In the genomic region with DNA sequence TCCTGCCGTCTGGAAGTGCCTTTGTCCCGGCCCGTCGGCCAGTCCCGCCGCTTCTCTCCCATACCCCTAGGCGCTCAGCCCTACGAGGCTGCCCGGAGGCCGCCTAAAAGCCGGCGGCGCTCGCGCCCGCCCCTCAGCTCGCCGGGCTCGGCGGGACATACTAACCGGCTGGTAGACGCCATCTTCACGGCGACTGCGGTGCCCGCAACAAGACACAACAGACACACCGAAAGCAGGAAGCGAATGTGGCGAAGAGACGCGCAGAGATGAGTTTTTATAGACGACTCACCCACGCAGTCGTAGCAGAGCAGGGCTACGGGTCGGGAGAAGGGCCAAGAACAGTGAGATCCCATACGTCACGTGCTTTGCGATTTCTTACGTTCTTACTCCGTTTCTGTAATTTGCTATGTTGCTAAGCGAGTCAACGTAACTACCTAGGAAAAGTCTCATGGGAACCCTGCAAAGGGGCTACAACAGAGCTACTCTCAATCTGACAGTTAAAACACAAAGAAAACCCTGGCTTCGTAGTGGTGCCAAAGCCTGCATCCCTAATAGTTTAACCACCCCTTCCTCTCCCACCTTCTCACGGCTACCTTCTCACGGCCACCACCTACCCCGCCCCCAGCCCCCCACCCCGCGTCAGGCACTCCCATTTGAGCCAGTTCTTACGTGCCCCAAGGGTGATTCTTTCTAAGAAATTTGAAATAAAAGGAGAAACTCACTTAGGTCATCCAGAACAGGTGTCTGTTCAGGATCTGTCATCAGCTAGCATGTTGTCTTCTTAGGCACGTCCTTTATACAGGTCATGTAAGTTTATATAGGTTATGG, we compare ENCODE assay signal across 8 cellular contexts. TPM values are rescaled to one million over a fixed set of nuclear protein-coding genes. Genes with fewer than 3 reads are reported as not detected.
A peak's percentile ranks its signal among the peaks of the same experiment; 100 is the strongest.
DNase-seq lines count a peak whose midpoint lies in the region; ATAC-seq, FAIRE-seq and TF ChIP-seq lines count a peak whose summit lies in the region.

A gene with protein sequence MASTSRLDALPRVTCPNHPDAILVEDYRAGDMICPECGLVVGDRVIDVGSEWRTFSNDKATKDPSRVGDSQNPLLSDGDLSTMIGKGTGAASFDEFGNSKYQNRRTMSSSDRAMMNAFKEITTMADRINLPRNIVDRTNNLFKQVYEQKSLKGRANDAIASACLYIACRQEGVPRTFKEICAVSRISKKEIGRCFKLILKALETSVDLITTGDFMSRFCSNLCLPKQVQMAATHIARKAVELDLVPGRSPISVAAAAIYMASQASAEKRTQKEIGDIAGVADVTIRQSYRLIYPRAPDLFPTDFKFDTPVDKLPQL (minus strand): TSS at position 250 of the 828 bp plus-strand sequence. CDS start 68 bp downstream, at position 182.

- peak within 1 kb of the TSS; percentile 93 for H3K9ac ChIP-seq in HepG2 (ENCODE audit: insufficient read depth, low read depth, low read length)

- 2% methylated on average over 30 of the region's 51 CpGs for WGBS in HepG2 (ENCODE audit: low lambda C conversion rate)

- POLR2A ChIA-PET in HepG2 (lab: Yijun Ruan, JAX): interaction anchor here (0.8 to 3.0 kb wide), 14 partner anchors 11 to 715 kb away, joined by 3 to 13 read pairs (median 4); partner anchors contain the start of gene PKN2

- peaks cover 17% of the 10 kb centered on the region; the same call in 1 of the 2 replicates for H4K20me1 ChIP-seq in HepG2 (ENCODE audit: insufficient read depth, low read length)

- BruUV-seq in HepG2 (replicated peaks; lab: Mats Ljungman, UMichigan): no TSS peak

- in situ Hi-C loops in HepG2 (cut with HindIII; ENCODE audit: extremely low pct_ligation_motif_present, low pct_unique_long_range_greater_than_20kb): no loop called here

- peak within 1 kb of the TSS; percentile 84 to 96 (median 87) for H3K4me3 ChIP-seq in HepG2 (replicated peaks in 1 of 3; ENCODE audit: insufficient read depth in 1 of 3, low read depth in 2 of 3, low read length in 3 of 3)

- peak; percentile 84 for FAIRE-seq in HepG2 (lab: Jason Lieb, UNC)

- no peaks in the 10 kb centered on the region for H3K9me3 ChIP-seq in HepG2 (ENCODE audit: low read length)

- peaks cover 31% of the 10 kb centered on the region for H3K4me1 ChIP-seq in HepG2 (ENCODE audit: insufficient read depth, low read length)

- peak; percentile 89 for ATAC-seq in GM19372 (IDR thresholded peaks at IDR 0.05; ENCODE audit: low read depth, unreplicated experiment)
- peak; percentile 81 for ATAC-seq in HG03558 (IDR thresholded peaks at IDR 0.05; ENCODE audit: extremely low read depth, unreplicated experiment)
- peak; percentile 73 for ATAC-seq in HepG2

- peak within 1 kb of the TSS; percentile 98 for H2AFZ ChIP-seq in HepG2 (ENCODE audit: low read length)

- TF ChIP-seq RAD21 in HepG2 (CRISPR knock-in tag; IDR thresholded peaks at IDR 0.05): peak; percentile 27; the same call in 1 of the 2 replicates

- peak; percentile 99 for TF ChIP-seq POLR2A in HepG2 (IDR thresholded peaks at IDR 0.05; ENCODE audit: insufficient read depth in 1 of 2, low read depth in 2 of 2, low read length in 2 of 2)

- CTCF ChIA-PET in HepG2 (lab: Yijun Ruan, JAX; ENCODE audit: low intra/inter-chr PET ratio, low total read pairs): no interaction called here

- TF ChIP-seq EP300 in HepG2 (IDR thresholded peaks at IDR 0.05; ENCODE audit: low read depth in 2 of 2, low read length in 2 of 2) (no peak), HepG2 (CRISPR knock-in tag; IDR thresholded peaks at IDR 0.05; ENCODE audit: borderline replicate concordance) (peak; percentile 36; the same call in 1 of the 2 replicates)

- TF ChIP-seq CTCF in HepG2 (CRISPR knock-in tag; IDR thresholded peaks at IDR 0.05): peak; percentile 5; the same call in 1 of the 2 replicates

- peaks cover 44% of the 10 kb centered on the region for H3K79me2 ChIP-seq in HepG2 (ENCODE audit: insufficient read depth, low read length)

- no peaks in the 10 kb centered on the region; a peak in 1 of 5 replicates for H3K27me3 ChIP-seq in HepG2 (ENCODE audit: control insufficient read depth in 1 of 2, insufficient read depth in 2 of 2, low read length in 2 of 2)

- intact Hi-C loops in HepG2 (cut with micrococcal nuclease; ENCODE audit: unreplicated experiment): loop anchor here (2.0 to 10.0 kb wide), 4 partner anchors 29 to 633 kb away; partner anchors contain the start of gene LRRC8B

- H3K4me2 ChIP-seq in HepG2 (ENCODE audit: low read depth, low read length): peak within 1 kb of the TSS; percentile 83

- H3K27ac ChIP-seq in HepG2 (ENCODE audit: extremely low read length, insufficient read depth, low read length): peak within 1 kb of the TSS; percentile 88

- H3K36me3 ChIP-seq in HepG2 (replicated peaks in 1 of 2; ENCODE audit: control insufficient read depth in 1 of 2, insufficient read depth in 2 of 2, low read length in 2 of 2): peaks cover 1 to 12% of the 10 kb centered on the region in 2 experiments; a peak in 1 of 5 replicates

- DNase-seq in C1 segment of cervical spinal cord (lab: John Stamatoyannopoulos, UW) (peak; percentile 28 to 91 (median 83)), NCI-H774 (lab: John Stamatoyannopoulos, UW) (peak; percentile 87), dermis microvascular lymphatic vessel endothelial cell (ENCODE audit: low read depth in 2 of 2) (peak; percentile 96 to 97), HepG2 (ENCODE audit: low spot score) (peak; percentile 89)
- DNase-seq in activated CD4-positive, alpha-beta T cell treated with anti-CD3 and anti-CD28 coated beads, Interleukin-2, amount 50 U/mL, for 4 hours: peak; percentile 90 to 91
- peak; percentile 88 for DNase-seq in stimulated activated CD4-positive, alpha-beta T cell treated with anti-CD3 and anti-CD28 coated beads, Interleukin-4, amount 100 ng/mL, for 1 hour

TF ChIP-seq in HepG2, 621 proteins besides CTCF, POLR2A, EP300 and RAD21 (continues in another document):
- TF ChIP-seq ZNF317 (CRISPR knock-in tag; IDR thresholded peaks at IDR 0.05): no peak
- TF ChIP-seq, protein P1, sequence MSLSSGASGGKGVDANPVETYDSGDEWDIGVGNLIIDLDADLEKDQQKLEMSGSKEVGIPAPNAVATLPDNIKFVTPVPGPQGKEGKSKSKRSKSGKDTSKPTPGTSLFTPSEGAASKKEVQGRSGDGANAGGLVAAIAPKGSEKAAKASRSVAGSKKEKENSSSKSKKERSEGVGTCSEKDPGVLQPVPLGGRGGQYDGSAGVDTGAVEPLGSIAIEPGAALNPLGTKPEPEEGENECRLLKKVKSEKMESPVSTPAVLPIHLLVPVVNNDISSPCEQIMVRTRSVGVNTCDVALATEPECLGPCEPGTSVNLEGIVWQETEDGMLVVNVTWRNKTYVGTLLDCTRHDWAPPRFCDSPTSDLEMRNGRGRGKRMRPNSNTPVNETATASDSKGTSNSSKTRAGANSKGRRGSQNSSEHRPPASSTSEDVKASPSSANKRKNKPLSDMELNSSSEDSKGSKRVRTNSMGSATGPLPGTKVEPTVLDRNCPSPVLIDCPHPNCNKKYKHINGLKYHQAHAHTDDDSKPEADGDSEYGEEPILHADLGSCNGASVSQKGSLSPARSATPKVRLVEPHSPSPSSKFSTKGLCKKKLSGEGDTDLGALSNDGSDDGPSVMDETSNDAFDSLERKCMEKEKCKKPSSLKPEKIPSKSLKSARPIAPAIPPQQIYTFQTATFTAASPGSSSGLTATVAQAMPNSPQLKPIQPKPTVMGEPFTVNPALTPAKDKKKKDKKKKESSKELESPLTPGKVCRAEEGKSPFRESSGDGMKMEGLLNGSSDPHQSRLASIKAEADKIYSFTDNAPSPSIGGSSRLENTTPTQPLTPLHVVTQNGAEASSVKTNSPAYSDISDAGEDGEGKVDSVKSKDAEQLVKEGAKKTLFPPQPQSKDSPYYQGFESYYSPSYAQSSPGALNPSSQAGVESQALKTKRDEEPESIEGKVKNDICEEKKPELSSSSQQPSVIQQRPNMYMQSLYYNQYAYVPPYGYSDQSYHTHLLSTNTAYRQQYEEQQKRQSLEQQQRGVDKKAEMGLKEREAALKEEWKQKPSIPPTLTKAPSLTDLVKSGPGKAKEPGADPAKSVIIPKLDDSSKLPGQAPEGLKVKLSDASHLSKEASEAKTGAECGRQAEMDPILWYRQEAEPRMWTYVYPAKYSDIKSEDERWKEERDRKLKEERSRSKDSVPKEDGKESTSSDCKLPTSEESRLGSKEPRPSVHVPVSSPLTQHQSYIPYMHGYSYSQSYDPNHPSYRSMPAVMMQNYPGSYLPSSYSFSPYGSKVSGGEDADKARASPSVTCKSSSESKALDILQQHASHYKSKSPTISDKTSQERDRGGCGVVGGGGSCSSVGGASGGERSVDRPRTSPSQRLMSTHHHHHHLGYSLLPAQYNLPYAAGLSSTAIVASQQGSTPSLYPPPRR (CRISPR knock-in tag; IDR thresholded peaks at IDR 0.05; ENCODE audit: borderline replicate concordance): peak; percentile 64; the same call in 1 of the 2 replicates
- peak; percentile 80 for TF ChIP-seq CBFB (CRISPR knock-in tag; IDR thresholded peaks at IDR 0.05)

RNA-seq across cellular contexts. Expression of the gene that starts here (rescaled TPM):
- total RNA-seq in dermis microvascular lymphatic vessel endothelial cell (34.4 and 34.8 TPM in 2 replicates), HepG2 (2016; rRNA removed; fragmentation: Illumina TruSeq; extraction: Trizol) (43.4 and 68.0 TPM in 2 replicates)
- 10.0 and 11.6 TPM in 2 replicates for total RNA-seq in HepG2 (2016; cell fraction: cytosol; rRNA removed; fragmentation: Illumina TruSeq; extraction: Trizol; ENCODE audit: low read depth)
- 43.5 and 71.8 TPM in 2 replicates for total RNA-seq in HepG2 (2016; cell fraction: insoluble cytoplasmic fraction; rRNA removed; fragmentation: Illumina TruSeq; extraction: Trizol)
- 12.6 and 14.3 TPM in 2 replicates for total RNA-seq in HepG2 (2016; cell fraction: membrane; rRNA removed; fragmentation: Illumina TruSeq; extraction: Trizol)
- 18.8 and 21.9 TPM in 2 replicates for total RNA-seq in HepG2 (2016; cell fraction: nucleus; rRNA removed; fragmentation: Illumina TruSeq; extraction: Trizol)
- 26.1 and 31.5 TPM in 2 replicates for polyA plus RNA-seq in HepG2 (2011; rRNA removed)
- 14.8 and 26.0 TPM in 2 replicates for polyA plus RNA-seq in HepG2 (2011; cell fraction: cytosol; rRNA removed)
- 6.7 and 9.4 TPM in 2 replicates for polyA plus RNA-seq in HepG2 (2011; cell fraction: nucleus; rRNA removed)
- polyA plus RNA-seq in HepG2 (2012): 26.4 and 28.5 TPM in 2 replicates
- 4.0 and 4.3 TPM in 2 replicates for polyA plus RNA-seq in HepG2 (2016; cell fraction: cytosol; fragmentation: Illumina TruSeq; extraction: Trizol; ENCODE audit: low read depth)
- polyA plus RNA-seq in HepG2 (2016; cell fraction: insoluble cytoplasmic fraction; fragmentation: Illumina TruSeq; extraction: Trizol; ENCODE audit: low read depth): 58.8 and 59.1 TPM in 2 replicates
- polyA plus RNA-seq in HepG2 (2016; cell fraction: membrane; fragmentation: Illumina TruSeq; extraction: Trizol; ENCODE audit: low read depth): 5.8 and 6.0 TPM in 2 replicates
- 21.6 and 23.3 TPM in 2 replicates for polyA plus RNA-seq in HepG2 (2016; cell fraction: nucleus; fragmentation: Illumina TruSeq; extraction: Trizol; ENCODE audit: insufficient read depth, low read depth)
- polyA minus RNA-seq in HepG2 (2011; rRNA and poly(A)+ RNA removed; ENCODE audit: low replicate concordance): 13.1 and 19.1 TPM in 2 replicates
- 15.4 and 26.0 TPM in 2 replicates for polyA minus RNA-seq in HepG2 (2011; cell fraction: cytosol; rRNA and poly(A)+ RNA removed)
- polyA minus RNA-seq in HepG2 (2011; cell fraction: nucleus; rRNA and poly(A)+ RNA removed): 19.9 and 20.6 TPM in 2 replicates

Comparison
In these comparisons a context has a peak if more than half of its experiments do, and no peak if none do; other contexts are left out.
1. Peak in every context shown above with its lines: DNase-seq, ATAC-seq, H3K4me3 ChIP-seq and H3K27ac ChIP-seq.